19 cellular contexts compared by ENCODE assay signal in genomic region chr18:34740101-34740500, GRCh38. TPM values are rescaled to one million over a fixed set of nuclear protein-coding genes. Genes with fewer than 3 reads are reported as not detected.
"Had no signal": no experiment of that assay in that cellular context is flagged by ENCODE, and none has a peak within 500 bp of the region (broad histone marks: within the 10 kb centered on the region; RNA-seq: fewer than 3 reads in every experiment).

No MANE protein-coding gene starts in this region.

- DNase-seq: activated CD4-positive, alpha-beta T cell treated with anti-CD3 and anti-CD28 coated beads for 48 hours; activated CD4-positive, CD25-positive, alpha-beta regulatory T cell; activated CD8-positive, alpha-beta T cell treated with anti-CD3 and anti-CD28 coated beads for 36 hours; activated naive CD4-positive, alpha-beta T cell treated with Interleukin-2 at 50 U/mL for 16 hours; activated naive CD8-positive, alpha-beta T cell treated with anti-CD3 and anti-CD28 coated beads, Interleukin-2, amount 10 ng/mL, durations not matched to agents 7 days and 5 days; activated T-cell treated with anti-CD3 and anti-CD28 coated beads, Interleukin-2, amount 50 U/mL, for 24 hours; amygdala; immature natural killer cell; kidney glomerular epithelial cell; mesenchymal stem cell; naive thymus-derived CD4-positive, alpha-beta T cell; stimulated activated CD4-positive, alpha-beta T cell treated with anti-CD3 and anti-CD28 coated beads, Interleukin-4, amount 100 ng/mL, for 24 hours; stomach; T1000; testis; upper lobe of right lung had no signal

- H3K27ac ChIP-seq: coronary artery, esophagus muscularis mucosa, neural progenitor cell, stomach, testis, upper lobe of right lung had no signal

- H3K4me1 ChIP-seq: testis, upper lobe of right lung had no signal

- H3K36me3 ChIP-seq: esophagus muscularis mucosa, neural progenitor cell, stomach, upper lobe of right lung had no signal

- H3K9me3 ChIP-seq: esophagus muscularis mucosa, stomach, testis, upper lobe of right lung had no signal

- H3K27me3 ChIP-seq: esophagus muscularis mucosa, neural progenitor cell, stomach, testis, upper lobe of right lung had no signal

- H3K4me3 ChIP-seq: coronary artery, esophagus muscularis mucosa, neural progenitor cell, stomach, testis, upper lobe of right lung had no signal

RNA-seq across cellular contexts. Expression of gene DTNA, which starts 30.0 kb away (rescaled TPM):
- total RNA-seq: activated naive CD8-positive, alpha-beta T cell treated with anti-CD3 and anti-CD28 coated beads, Interleukin-2, amount 10 ng/mL, durations not matched to agents 7 days and 5 days had no signal
